8 cellular contexts compared by ENCODE assay signal in genomic region chr19:51096473-51097165, GRCh38. TPM values are rescaled to one million over a fixed set of nuclear protein-coding genes. Genes with fewer than 3 reads are reported as not detected.
DNase-seq lines count a peak whose midpoint lies in the region; ATAC-seq and TF ChIP-seq lines count a peak whose summit lies in the region.

No MANE protein-coding gene starts in this region.

- no peak overlapping the region for H2AFZ ChIP-seq in osteoblast (ENCODE audit: low read length)

- peaks cover 61% of the 10 kb centered on the region for H3K36me3 Mint-ChIP-seq in activated T-cell treated with anti-CD3 and anti-CD28 coated beads, Interleukin-2, amount 50 U/mL, for 24 hours (ENCODE audit: low read depth)

- H3K27ac Mint-ChIP-seq in activated T-cell treated with anti-CD3 and anti-CD28 coated beads, Interleukin-2, amount 50 U/mL, for 24 hours, result peak overlapping the region; percentile 4

- in situ Hi-C loops in T47D (cut with HindIII; ENCODE audit: low pct_unique_long_range_greater_than_20kb, low sequenced_read_pairs), result no loop called here

- H3K27me3 ChIP-seq in osteoblast (ENCODE audit: insufficient read depth, low read length), result no peaks in the 10 kb centered on the region

- H3K27me3 Mint-ChIP-seq in activated T-cell treated with anti-CD3 and anti-CD28 coated beads, Interleukin-2, amount 50 U/mL, for 24 hours, result no peaks in the 10 kb centered on the region

- H3K79me2 ChIP-seq in osteoblast (ENCODE audit: insufficient read depth, low read length), result peaks cover 13% of the 10 kb centered on the region

- DNase-seq in activated T-cell treated with anti-CD3 and anti-CD28 coated beads, Interleukin-2, amount 50 U/mL, for 24 hours, result no peak
- no peak for DNase-seq in activated T-cell treated with anti-CD3 and anti-CD28 coated beads, Interleukin-2, amount 50 U/mL, for 1 hour
- DNase-seq in NAMALWA (ENCODE audit: low spot score) (peak; percentile 49), T47D (ENCODE audit: low read depth in 1 of 2, low spot score in 1 of 2) (peak; percentile 61 to 70), osteoblast (ENCODE audit: insufficient read length, low spot score, missing footprints) (peak; percentile 86), GM03348 (ENCODE audit: low spot score) (no peak)
- DNase-seq in stimulated activated CD8-positive, alpha-beta memory T cell treated with anti-CD3 and anti-CD28 coated beads, Interleukin-4, amount 100 ng/mL, for 48 hours, result no peak

- no peak overlapping the region for H3K4me2 ChIP-seq in osteoblast (ENCODE audit: insufficient read depth, low read length)

- H3K9me3 ChIP-seq in osteoblast (ENCODE audit: low read depth, low read length), result no peaks in the 10 kb centered on the region

- H3K9me3 Mint-ChIP-seq in activated T-cell treated with anti-CD3 and anti-CD28 coated beads, Interleukin-2, amount 50 U/mL, for 24 hours, result no peaks in the 10 kb centered on the region

- H3K4me3 ChIP-seq in osteoblast (ENCODE audit: insufficient read depth, low read length), result no peak overlapping the region

- no peak for ATAC-seq in GM21619 (IDR thresholded peaks at IDR 0.05; ENCODE audit: unreplicated experiment)

- TF ChIP-seq CTCF in osteoblast (IDR thresholded peaks at IDR 0.05; ENCODE audit: extremely low read depth, low read depth, low read length), result peak; percentile 24

- peaks cover 7% of the 10 kb centered on the region for H3K36me3 ChIP-seq in osteoblast (ENCODE audit: insufficient read depth, low read length)

- peaks cover 28% of the 10 kb centered on the region for H3K4me1 Mint-ChIP-seq in activated T-cell treated with anti-CD3 and anti-CD28 coated beads, Interleukin-2, amount 50 U/mL, for 24 hours (ENCODE audit: low read depth)

- H3K4me1 ChIP-seq in osteoblast (ENCODE audit: insufficient read depth, low read length), result peaks cover 6% of the 10 kb centered on the region

- H3K4me3 Mint-ChIP-seq in activated T-cell treated with anti-CD3 and anti-CD28 coated beads, Interleukin-2, amount 50 U/mL, for 24 hours, result no peak overlapping the region

- H3K27ac ChIP-seq in osteoblast (ENCODE audit: low read depth, low read length), result no peak overlapping the region

- peaks cover 48% of the 10 kb centered on the region for H4K20me1 ChIP-seq in osteoblast (ENCODE audit: insufficient read depth, low read length)

RNA-seq across cellular contexts. Expression of gene CTU1, which starts 11.6 kb away (rescaled TPM):
- 4.1 and 4.3 TPM in 2 replicates for total RNA-seq in osteoblast

RNA-seq across cellular contexts. Expression of gene KLK14, which starts 13.9 kb away (rescaled TPM):
- not detected in 2 replicates for total RNA-seq in osteoblast

RNA-seq across cellular contexts. Expression of gene SIGLEC9, which starts 28.1 kb away (rescaled TPM):
- under 0.01 TPM in 1 of 2 replicates, not detected in the other for total RNA-seq in osteoblast

RNA-seq across cellular contexts. Expression of gene KLK13, which starts 31.7 kb away (rescaled TPM):
- total RNA-seq in osteoblast, result not detected in 2 replicates

RNA-seq across cellular contexts. Expression of gene SIGLEC7, which starts 45.5 kb away (rescaled TPM):
- not detected in 2 replicates for total RNA-seq in osteoblast

Comparison
In these comparisons a context has a peak if more than half of its experiments do, and no peak if none do; other contexts are left out.
1. DNase-seq: peak in NAMALWA (single experiment), T47D (2 of 2) and osteoblast (single experiment); none in activated T-cell treated with anti-CD3 and anti-CD28 coated beads, Interleukin-2, amount 50 U/mL, for 24 hours (single experiment), activated T-cell treated with anti-CD3 and anti-CD28 coated beads, Interleukin-2, amount 50 U/mL, for 1 hour (single experiment), GM03348 (single experiment) and stimulated activated CD8-positive, alpha-beta memory T cell treated with anti-CD3 and anti-CD28 coated beads, Interleukin-4, amount 100 ng/mL, for 48 hours (single experiment).